ENCODE assay signal across 8 cellular contexts in genomic region chr7:17142831-17143541, GRCh38.
DNase-seq lines count a peak whose midpoint lies in the region; ATAC-seq and TF ChIP-seq lines count a peak whose summit lies in the region.

No MANE protein-coding gene starts in this region.

- no TSS peak for BruUV-seq in PC-9 (replicated peaks; lab: Mats Ljungman, UMichigan)

- peak overlapping the region; percentile 57; the same call in 1 of the 2 replicates for H2AFZ ChIP-seq in PC-9

- H3K4me1 ChIP-seq in PC-9 (replicated peaks; ENCODE audit: insufficient read depth) = peaks cover 15% of the 10 kb centered on the region; the same call in 1 of the 2 replicates
- peaks cover 2% of the 10 kb centered on the region for H3K4me1 ChIP-seq in ovary (ENCODE audit: insufficient read depth)

- H3K9me2 ChIP-seq in PC-9 (ENCODE audit: insufficient read depth) = no peaks in the 10 kb centered on the region

- POLR2A ChIA-PET in PC-9 (lab: Charles Lee; ENCODE audit: unreplicated experiment) = no interaction called here

- no peak for TF ChIP-seq EP300 in ovary (IDR thresholded peaks at IDR 0.05)

- H3K4me3 ChIP-seq in PC-9 (0 out of 2 replicates have a peak overlapping the region, but pooled peaks have one; percentile 13), dorsolateral prefrontal cortex (peak overlapping the region in 46 of 59 donors; percentile 0 to 60 (median 28)), ovary (peak overlapping the region; percentile 19)

- WGBS in ovary, 3 donors = 90 to 99% (median 97%) methylated on average over 2 of the region's 2 CpGs

- DNase-seq in ELR (ENCODE audit: low read depth) (peak; percentile 59), PC-9 (peak in 1 of 2 experiments; percentile 33), dorsolateral prefrontal cortex (no peak), ovary (no peak), GDM1 (lab: John Stamatoyannopoulos, UW) (no peak), AG20443 (ENCODE audit: low spot score) (no peak)
- DNase-seq in central memory CD4-positive, alpha-beta T cell = no peak

- H3K9me3 ChIP-seq in PC-9 (ENCODE audit: insufficient read depth, low read depth) (no peaks in the 10 kb centered on the region), ovary (no peaks in the 10 kb centered on the region)

- intact Hi-C loops in PC-9 (cut with micrococcal nuclease; ENCODE audit: unreplicated experiment) (loop anchor here (5.0 kb wide), 1 partner anchor 229 kb away; no protein-coding TSS in a partner anchor), dorsolateral prefrontal cortex (cut with DNase I) (loop anchor here in 1 of 2 donors (10.0 kb wide), 1 partner anchor 152 kb away; the partner anchor contains the start of gene AHR), ovary (cut with DNase I) (no loop called here)

- no peak for TF ChIP-seq CTCF in PC-9 (conservative IDR thresholded peaks at IDR 0.05)
- TF ChIP-seq CTCF in dorsolateral prefrontal cortex (IDR thresholded peaks at IDR 0.05 in 54 of 56, conservative IDR thresholded peaks at IDR 0.05 in 2 of 56; ENCODE audit: low read depth in 1 of 56, partially characterized antibody in 56 of 56) = no peak
- TF ChIP-seq CTCF in ovary (IDR thresholded peaks at IDR 0.05) = no peak

- CTCF ChIA-PET in PC-9 (lab: Charles Lee) = no interaction called here

- H3K27me3 ChIP-seq in PC-9 (ENCODE audit: insufficient read depth, low read depth) (no peaks in the 10 kb centered on the region), dorsolateral prefrontal cortex (no peaks in the 10 kb centered on the region), ovary (no peaks in the 10 kb centered on the region)

- H3K79me2 ChIP-seq in PC-9 (ENCODE audit: low read depth) = no peaks in the 10 kb centered on the region

- ATAC-seq in HG02970 (IDR thresholded peaks at IDR 0.05; ENCODE audit: low FRiP score, unreplicated experiment) = no peak

- H4K20me1 ChIP-seq in PC-9 (ENCODE audit: insufficient read depth) = no peaks in the 10 kb centered on the region

- H3F3A ChIP-seq in PC-9 (ENCODE audit: insufficient read depth, low read depth) = no peaks in the 10 kb centered on the region

- H3K36me3 ChIP-seq in PC-9 (ENCODE audit: low read depth) (no peaks in the 10 kb centered on the region), ovary (no peaks in the 10 kb centered on the region)

- peak overlapping the region; percentile 56 for H3K4me2 ChIP-seq in PC-9

- no peak for TF ChIP-seq POLR2A in ovary (IDR thresholded peaks at IDR 0.05)

- H3K27ac ChIP-seq in PC-9 = no peak overlapping the region
- no peak overlapping the region for H3K27ac ChIP-seq in dorsolateral prefrontal cortex
- H3K27ac ChIP-seq in ovary = no peak overlapping the region
